10 cellular contexts compared by ENCODE assay signal in the genomic region with DNA sequence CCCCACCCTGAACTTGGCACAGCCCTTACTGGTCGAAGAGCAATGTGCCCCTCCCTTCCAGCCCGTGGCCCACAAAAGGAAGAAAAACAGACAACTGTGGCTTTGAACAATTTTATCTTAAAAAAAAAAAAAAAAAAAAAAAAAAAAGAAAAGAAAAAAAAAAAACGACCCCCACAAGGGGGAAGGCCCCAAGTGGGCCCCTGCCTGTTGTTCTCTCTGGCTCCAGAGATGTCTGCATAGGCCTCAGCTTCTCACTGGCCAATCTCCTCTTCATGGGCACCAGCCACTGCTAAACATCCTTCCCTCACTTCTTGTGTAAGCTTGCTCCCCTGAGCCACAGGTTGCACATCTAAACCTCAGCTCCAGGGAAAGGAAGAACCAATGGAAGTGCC. TPM values are rescaled to one million over a fixed set of nuclear protein-coding genes. Genes with fewer than 3 reads are reported as not detected.
A peak's percentile ranks its signal among the peaks of the same experiment; 100 is the strongest.
DNase-seq lines count a peak whose midpoint lies in the region; ATAC-seq, FAIRE-seq and TF ChIP-seq lines count a peak whose summit lies in the region.
"Had no signal": no experiment of that assay in that cellular context is flagged by ENCODE, and none has a peak within 500 bp of the region (broad histone marks: within the 10 kb centered on the region; RNA-seq: fewer than 3 reads in every experiment).

No MANE protein-coding gene starts in this region.

- H4K20me1 ChIP-seq in GM12878 (ENCODE audit: control insufficient read depth, insufficient read depth) = no peaks in the 10 kb centered on the region

- H3K4me2 ChIP-seq in GM12878 (ENCODE audit: control insufficient read depth, insufficient read depth) = peak overlapping the region; percentile 57

- intact Hi-C loops in heart left ventricle (cut with DNase I) = loop anchor here in 1 of 10 donors (2.0 kb wide), 1 partner anchor 38 kb away; no protein-coding TSS in a partner anchor
- intact Hi-C loops in left ventricle myocardium superior (cut with micrococcal nuclease) = no loop called here
- intact Hi-C loops in GM12878 (cut with micrococcal nuclease; ENCODE audit: unreplicated experiment) = no loop called here
- intact Hi-C loops in tibial artery (cut with DNase I; ENCODE audit: low total_unique reads) = no loop called here

- peaks cover 12% of the 10 kb centered on the region for H3K79me2 ChIP-seq in GM12878 (ENCODE audit: control insufficient read depth, insufficient read depth, low read length)

- SMC1A ChIA-PET in GM12878 (lab: Charles Lee; ENCODE audit: uncharacterized antibody, unreplicated experiment) = interaction anchor here (0.9 to 6.3 kb wide), 10 partner anchors 8 to 58 kb away, joined by 3 to 51 read pairs (median 6); a partner anchor contains a TSS

- peaks cover 0 to 51% (median 42%) of the 10 kb centered on the region in 9 donors for H3K36me3 ChIP-seq in heart left ventricle
- peaks cover 22 to 34% of the 10 kb centered on the region in 2 experiments for H3K36me3 ChIP-seq in GM12878 (ENCODE audit: control insufficient read depth in 2 of 2, insufficient read depth in 2 of 2, low read length in 1 of 2)
- peaks cover 37 to 50% (median 38%) of the 10 kb centered on the region in 3 donors for H3K36me3 ChIP-seq in tibial artery

- no peak for FAIRE-seq in GM12878 (lab: Jason Lieb, UNC)
- FAIRE-seq: D721Med had no signal

- WGBS in heart left ventricle, 4 donors = 15 to 36% (median 26%) methylated on average over 3 of the region's 3 CpGs
- 0% methylated on average over 3 of the region's 3 CpGs for WGBS in GM12878 (ENCODE audit: insufficient coverage, insufficient replicate concordance, low lambda C conversion rate, missing lambda C conversion rate)

- TF ChIP-seq RAD21 in GM12878 (IDR thresholded peaks at IDR 0.05; ENCODE audit: insufficient read depth, low read depth, low read length) = no peak

- H3K27me3 ChIP-seq in heart left ventricle (no peaks in the 10 kb centered on the region), GM12878 (replicated peaks in 1 of 2; ENCODE audit: control insufficient read depth in 2 of 2, insufficient read depth in 2 of 2, low read length in 1 of 2) (no peaks in the 10 kb centered on the region), mononuclear cell (ENCODE audit: insufficient read depth, low read length) (no peaks in the 10 kb centered on the region), tibial artery (no peaks in the 10 kb centered on the region)

- peak overlapping the region; percentile 83 for H2AFZ ChIP-seq in GM12878 (ENCODE audit: control insufficient read depth, low read depth, low read length)

- CTCF ChIA-PET in GM12878 (lab: Yijun Ruan, JAX) = interaction anchor here (0.9 to 11.1 kb wide), 11 partner anchors 8 to 127 kb away, joined by 3 to 181 read pairs (median 14); a partner anchor contains a TSS

- RAD21 ChIA-PET in GM12878 (lab: Charles Lee; ENCODE audit: unreplicated experiment) = interaction anchor here (1.0 to 4.2 kb wide), 8 partner anchors 8 to 58 kb away, joined by 3 to 22 read pairs (median 10); a partner anchor contains a TSS

- H3K9me3 ChIP-seq in heart left ventricle (no peaks in the 10 kb centered on the region), GM12878 (replicated peaks; ENCODE audit: control insufficient read depth, insufficient read depth, low read length) (no peaks in the 10 kb centered on the region), mononuclear cell (ENCODE audit: low read depth, low read length) (no peaks in the 10 kb centered on the region), tibial artery (no peaks in the 10 kb centered on the region)

- no peak for DNase-seq in heart left ventricle
- DNase-seq in left ventricle myocardium superior = no peak
- DNase-seq in GM12878 (ENCODE audit: low read depth, low spot score) = no peak
- DNase-seq in tibial artery = no peak
- DNase-seq in NOMO-1 treated with DMSO at 0.1 percent for 48 hours (lab: John Stamatoyannopoulos, UW; ENCODE audit: unreplicated experiment) = no peak
- DNase-seq: foreskin melanocyte had no signal

- peak overlapping the region in 2 of 12 donors; percentile 46 to 62 for H3K27ac ChIP-seq in heart left ventricle
- 0 out of 2 replicates have a peak overlapping the region, but pooled peaks have one; percentile 69 for H3K27ac ChIP-seq in GM12878 (ENCODE audit: control insufficient read depth, insufficient read depth)
- peak overlapping the region in 1 of 2 donors; percentile 32 for H3K27ac ChIP-seq in tibial artery

- POLR2A ChIA-PET in GM12878 (lab: Charles Lee) = interaction anchor here (0.7 to 2.2 kb wide), 11 partner anchors 18 to 331 kb away, joined by 3 to 21 read pairs (median 4); a partner anchor contains a TSS

- BruUV-seq in GM12878 (replicated peaks; lab: Mats Ljungman, UMichigan) = no TSS peak

- ATAC-seq in heart left ventricle (no peak), left ventricle myocardium superior (no peak), GM12878 (no peak), GM21786 (IDR thresholded peaks at IDR 0.05; ENCODE audit: unreplicated experiment) (no peak), HG03039 (IDR thresholded peaks at IDR 0.05; ENCODE audit: unreplicated experiment) (no peak)

- in situ Hi-C loops in GM12878 (cut with MboI) = no loop called here

- TF ChIP-seq EP300 in GM12878 (IDR thresholded peaks at IDR 0.05; ENCODE audit: borderline replicate concordance in 1 of 2, control insufficient read depth in 1 of 2, low read depth in 2 of 2, low read length in 2 of 2) = no peak

- TF ChIP-seq CTCF in heart left ventricle (IDR thresholded peaks at IDR 0.05) (no peak), GM12878 (IDR thresholded peaks at IDR 0.05 in 2 of 3, conservative IDR thresholded peaks at IDR 0.05 in 1 of 3; ENCODE audit: control insufficient read depth in 2 of 3, extremely low read depth in 1 of 3, insufficient read depth in 1 of 3, low read depth in 3 of 3, low read length in 3 of 3) (no peak), tibial artery (IDR thresholded peaks at IDR 0.05) (no peak)

- H3K4me1 ChIP-seq in heart left ventricle (peaks cover 0 to 31% (median 9%) of the 10 kb centered on the region in 12 donors), GM12878 (ENCODE audit: control insufficient read depth, insufficient read depth, low read length) (peaks cover 13% of the 10 kb centered on the region), mononuclear cell (ENCODE audit: insufficient read depth, low read length) (peaks cover 51% of the 10 kb centered on the region), tibial artery (peaks cover 0 to 28% (median 9%) of the 10 kb centered on the region in 4 donors)

- peak overlapping the region; percentile 41 for H3K9ac ChIP-seq in GM12878 (ENCODE audit: control insufficient read depth, insufficient read depth, low read length)

- H3K4me3 ChIP-seq in heart left ventricle (peak overlapping the region in 11 of 12 donors; percentile 34 to 71 (median 52)), GM12878 (peak overlapping the region; percentile 87; the same call in 1 of the 2 replicates), mononuclear cell (ENCODE audit: low read length) (peak overlapping the region; percentile 67), tibial artery (peak overlapping the region; percentile 56 to 60)

- no peak for TF ChIP-seq POLR2A in heart left ventricle (IDR thresholded peaks at IDR 0.05)
- no peak for TF ChIP-seq POLR2A in GM12878 (IDR thresholded peaks at IDR 0.05; ENCODE audit: low read depth, low read length)

RNA-seq across cellular contexts. Expression of a gene that starts 0.4 kb away (rescaled TPM):
- 10 to 100 TPM in 7 of 9 donors, 1 to 10 TPM in 2; 6.1 to 22.7 (median 14.4) TPM for total RNA-seq in heart left ventricle
- 10 to 100 TPM; 14.7 to 16.2 TPM for polyA plus RNA-seq in heart left ventricle
- 15.4 TPM for total RNA-seq in left ventricle myocardium superior
- total RNA-seq in GM12878 (2013; cell fraction: nucleolus; rRNA removed) = 26.3 and 40.4 TPM in 2 replicates
- total RNA-seq in GM12878 (2014; rRNA removed) = 72.2 and 72.7 TPM in 2 replicates
- 37.6 and 38.4 TPM in 2 replicates for total RNA-seq in GM12878 (2014; rRNA removed; fragmentation: Illumina TruSeq; extraction: Trizol)
- total RNA-seq in GM12878 (2021) = 43.2 and 49.0 TPM in 2 replicates
- 21.8 TPM for polyA plus RNA-seq in GM12878 (2011; ENCODE audit: low read depth)
- polyA plus RNA-seq in GM12878 (2011; rRNA removed) = 65.8 and 82.6 TPM in 2 replicates
- polyA plus RNA-seq in GM12878 (2011; cell fraction: cytosol; rRNA removed) = 125 and 132 TPM in 2 replicates
- polyA plus RNA-seq in GM12878 (2011; cell fraction: nucleus; rRNA removed) = 76.3 and 99.1 TPM in 2 replicates
- polyA plus RNA-seq in GM12878 (2012) = 64.2 and 75.4 TPM in 2 replicates
- 14.5 and 33.3 TPM in 2 replicates for polyA plus RNA-seq in GM12878 (2014; fragmentation: Illumina TruSeq; extraction: Trizol)
- 100 to 1,000 TPM; 102 to 145 TPM for polyA plus RNA-seq in GM12878 (2014; fragmentation: Nextera tagmentation; extraction: Ambion mirVana)
- polyA plus RNA-seq in GM12878 (2014; rRNA removed) = 96.1 and 99.1 TPM in 2 replicates
- polyA plus RNA-seq in GM12878 (2016; fragmentation: Nextera tagmentation; extraction: Ambion mirVana) = 100 to 1,000 TPM; 100 to 118 TPM
- polyA minus RNA-seq in GM12878 (2011; rRNA and poly(A)+ RNA removed) = 6.6 and 20.1 TPM in 2 replicates
- polyA minus RNA-seq in GM12878 (2011; cell fraction: cytosol; rRNA and poly(A)+ RNA removed) = 6.7 and 9.0 TPM in 2 replicates
- 13.1 and 18.8 TPM in 2 replicates for polyA minus RNA-seq in GM12878 (2011; cell fraction: nucleus; rRNA and poly(A)+ RNA removed)
- total RNA-seq in mononuclear cell = 37.0 TPM

RNA-seq across cellular contexts. Expression of a gene that starts 6.6 kb away (rescaled TPM):
- 10 to 100 TPM; 20.2 to 51.1 (median 28.2) TPM for total RNA-seq in heart left ventricle
- polyA plus RNA-seq in heart left ventricle = 10 to 100 TPM; 31.9 to 43.0 TPM
- total RNA-seq in left ventricle myocardium superior = 30.3 TPM
- total RNA-seq in GM12878 (2013; cell fraction: nucleolus; rRNA removed) = 32.1 and 38.7 TPM in 2 replicates
- total RNA-seq in GM12878 (2014; rRNA removed) = 90.2 and 92.1 TPM in 2 replicates
- total RNA-seq in GM12878 (2014; rRNA removed; fragmentation: Illumina TruSeq; extraction: Trizol) = 61.4 and 65.1 TPM in 2 replicates
- total RNA-seq in GM12878 (2021) = 60.3 and 65.8 TPM in 2 replicates
- polyA plus RNA-seq in GM12878 (2011; ENCODE audit: low read depth) = 54.0 TPM
- 33.8 and 46.0 TPM in 2 replicates for polyA plus RNA-seq in GM12878 (2011; rRNA removed)
- 55.7 and 71.7 TPM in 2 replicates for polyA plus RNA-seq in GM12878 (2011; cell fraction: cytosol; rRNA removed)
- polyA plus RNA-seq in GM12878 (2011; cell fraction: nucleus; rRNA removed) = 153 and 160 TPM in 2 replicates
- polyA plus RNA-seq in GM12878 (2012) = 42.5 and 67.5 TPM in 2 replicates
- polyA plus RNA-seq in GM12878 (2014; fragmentation: Illumina TruSeq; extraction: Trizol) = 50.5 and 60.9 TPM in 2 replicates
- polyA plus RNA-seq in GM12878 (2014; fragmentation: Nextera tagmentation; extraction: Ambion mirVana) = 10 to 100 TPM in 1 of 2 experiments, 1 to 10 TPM in 1; 9.4 to 26.3 TPM
- 72.6 and 72.8 TPM in 2 replicates for polyA plus RNA-seq in GM12878 (2014; rRNA removed)
- 10 to 100 TPM; 11.5 to 23.1 TPM for polyA plus RNA-seq in GM12878 (2016; fragmentation: Nextera tagmentation; extraction: Ambion mirVana)
- 149 and 171 TPM in 2 replicates for polyA minus RNA-seq in GM12878 (2011; rRNA and poly(A)+ RNA removed)
- 31.5 and 32.7 TPM in 2 replicates for polyA minus RNA-seq in GM12878 (2011; cell fraction: cytosol; rRNA and poly(A)+ RNA removed)
- polyA minus RNA-seq in GM12878 (2011; cell fraction: nucleus; rRNA and poly(A)+ RNA removed) = 24.2 and 34.1 TPM in 2 replicates
- total RNA-seq in mononuclear cell = 86.8 TPM

RNA-seq across cellular contexts. Expression of a gene that starts 18.2 kb away (rescaled TPM):
- total RNA-seq in heart left ventricle = 10 to 100 TPM in 5 of 9 donors, 1 to 10 TPM in 4; 7.5 to 23.4 (median 10.9) TPM
- polyA plus RNA-seq in heart left ventricle = 10 to 100 TPM in 1 of 2 donors, 1 to 10 TPM in 1; 7.4 to 13.8 TPM
- 8.3 TPM for total RNA-seq in left ventricle myocardium superior
- 90.7 and 115 TPM in 2 replicates for total RNA-seq in GM12878 (2013; cell fraction: nucleolus; rRNA removed)
- total RNA-seq in GM12878 (2014; rRNA removed) = 23.7 and 33.2 TPM in 2 replicates
- total RNA-seq in GM12878 (2014; rRNA removed; fragmentation: Illumina TruSeq; extraction: Trizol) = 29.5 and 31.9 TPM in 2 replicates
- total RNA-seq in GM12878 (2021) = 29.8 and 33.2 TPM in 2 replicates
- 18.2 TPM for polyA plus RNA-seq in GM12878 (2011; ENCODE audit: low read depth)
- 51.8 and 80.9 TPM in 2 replicates for polyA plus RNA-seq in GM12878 (2011; rRNA removed)
- 63.3 and 86.3 TPM in 2 replicates for polyA plus RNA-seq in GM12878 (2011; cell fraction: cytosol; rRNA removed)
- 29.5 and 52.8 TPM in 2 replicates for polyA plus RNA-seq in GM12878 (2011; cell fraction: nucleus; rRNA removed)
- polyA plus RNA-seq in GM12878 (2012) = 27.6 and 42.8 TPM in 2 replicates
- polyA plus RNA-seq in GM12878 (2014; fragmentation: Illumina TruSeq; extraction: Trizol) = 54.5 and 71.7 TPM in 2 replicates
- 10 to 100 TPM; 15.3 TPM for polyA plus RNA-seq in GM12878 (2014; fragmentation: Nextera tagmentation; extraction: Ambion mirVana)
- 21.0 and 23.4 TPM in 2 replicates for polyA plus RNA-seq in GM12878 (2014; rRNA removed)
- polyA plus RNA-seq in GM12878 (2016; fragmentation: Nextera tagmentation; extraction: Ambion mirVana) = 10 to 100 TPM; 21.3 to 24.9 TPM
- polyA minus RNA-seq in GM12878 (2011; rRNA and poly(A)+ RNA removed) = 82.5 and 112 TPM in 2 replicates
- 13.3 and 16.4 TPM in 2 replicates for polyA minus RNA-seq in GM12878 (2011; cell fraction: cytosol; rRNA and poly(A)+ RNA removed)
- 10.6 and 12.9 TPM in 2 replicates for polyA minus RNA-seq in GM12878 (2011; cell fraction: nucleus; rRNA and poly(A)+ RNA removed)
- 37.7 TPM for total RNA-seq in mononuclear cell

RNA-seq across cellular contexts. Expression of a gene that starts 30.5 kb away (rescaled TPM):
- 10 to 100 TPM in 2 of 9 donors, 1 to 10 TPM in 7; 1.7 to 32.2 (median 2.1) TPM for total RNA-seq in heart left ventricle
- 1 to 10 TPM; 1.3 to 3.0 TPM for polyA plus RNA-seq in heart left ventricle
- total RNA-seq in left ventricle myocardium superior = 3.7 TPM
- total RNA-seq in GM12878 (2013; cell fraction: nucleolus; rRNA removed) = 49.9 and 52.0 TPM in 2 replicates
- 64.8 and 72.0 TPM in 2 replicates for total RNA-seq in GM12878 (2014; rRNA removed)
- 78.5 and 78.9 TPM in 2 replicates for total RNA-seq in GM12878 (2014; rRNA removed; fragmentation: Illumina TruSeq; extraction: Trizol)
- 136 and 143 TPM in 2 replicates for total RNA-seq in GM12878 (2021)
- 51.5 TPM for polyA plus RNA-seq in GM12878 (2011; ENCODE audit: low read depth)
- 68.3 and 90.2 TPM in 2 replicates for polyA plus RNA-seq in GM12878 (2011; rRNA removed)
- 120 and 128 TPM in 2 replicates for polyA plus RNA-seq in GM12878 (2011; cell fraction: cytosol; rRNA removed)
- polyA plus RNA-seq in GM12878 (2011; cell fraction: nucleus; rRNA removed) = 83.8 and 88.7 TPM in 2 replicates
- 86.4 and 90.3 TPM in 2 replicates for polyA plus RNA-seq in GM12878 (2012)
- polyA plus RNA-seq in GM12878 (2014; fragmentation: Illumina TruSeq; extraction: Trizol) = 74.3 and 94.1 TPM in 2 replicates
- 10 to 100 TPM; 12.9 to 20.9 TPM for polyA plus RNA-seq in GM12878 (2014; fragmentation: Nextera tagmentation; extraction: Ambion mirVana)
- polyA plus RNA-seq in GM12878 (2014; rRNA removed) = 81.9 and 86.9 TPM in 2 replicates
- polyA plus RNA-seq in GM12878 (2016; fragmentation: Nextera tagmentation; extraction: Ambion mirVana) = 10 to 100 TPM; 64.1 to 74.0 TPM
- polyA minus RNA-seq in GM12878 (2011; rRNA and poly(A)+ RNA removed) = 65.2 and 132 TPM in 2 replicates
- polyA minus RNA-seq in GM12878 (2011; cell fraction: cytosol; rRNA and poly(A)+ RNA removed) = 46.4 and 49.8 TPM in 2 replicates
- 23.0 and 35.9 TPM in 2 replicates for polyA minus RNA-seq in GM12878 (2011; cell fraction: nucleus; rRNA and poly(A)+ RNA removed)
- 60.3 TPM for total RNA-seq in mononuclear cell

RNA-seq across cellular contexts. Expression of a gene that starts 50.2 kb away (rescaled TPM):
- total RNA-seq in heart left ventricle (under 1 TPM in 2 of 9 donors, not detected in 7; 0.07 to 0.53 TPM), left ventricle myocardium superior (not detected), GM12878 (2014; rRNA removed) (2.5 and 2.8 TPM in 2 replicates), GM12878 (2014; rRNA removed; fragmentation: Illumina TruSeq; extraction: Trizol) (3.1 and 3.3 TPM in 2 replicates), GM12878 (2021) (4.0 and 5.6 TPM in 2 replicates), mononuclear cell (1.4 TPM)
- polyA plus RNA-seq in heart left ventricle (under 1 TPM in 1 of 2 donors, not detected in 1; 0.03 TPM), GM12878 (2011; rRNA removed) (7.5 and 8.7 TPM in 2 replicates), GM12878 (2014; fragmentation: Illumina TruSeq; extraction: Trizol) (2.6 and 4.5 TPM in 2 replicates), GM12878 (2014; fragmentation: Nextera tagmentation; extraction: Ambion mirVana) (1 to 10 TPM; 3.2 to 3.5 TPM), GM12878 (2014; rRNA removed) (3.4 TPM in 2 replicates), GM12878 (2016; fragmentation: Nextera tagmentation; extraction: Ambion mirVana) (1 to 10 TPM; 6.9 to 8.3 TPM)
- not detected in 2 replicates for total RNA-seq in GM12878 (2013; cell fraction: nucleolus; rRNA removed)
- polyA plus RNA-seq in GM12878 (2011; ENCODE audit: low read depth) = 3.0 TPM
- polyA plus RNA-seq in GM12878 (2011; cell fraction: cytosol; rRNA removed) = 6.4 and 9.5 TPM in 2 replicates
- 5.1 and 6.9 TPM in 2 replicates for polyA plus RNA-seq in GM12878 (2011; cell fraction: nucleus; rRNA removed)
- polyA plus RNA-seq in GM12878 (2012) = 2.3 and 3.2 TPM in 2 replicates
- 14.3 and 18.7 TPM in 2 replicates for polyA minus RNA-seq in GM12878 (2011; rRNA and poly(A)+ RNA removed)
- polyA minus RNA-seq in GM12878 (2011; cell fraction: cytosol; rRNA and poly(A)+ RNA removed) = 2.3 and 4.4 TPM in 2 replicates
- 2.3 and 5.5 TPM in 2 replicates for polyA minus RNA-seq in GM12878 (2011; cell fraction: nucleus; rRNA and poly(A)+ RNA removed)
